Comparison of ENCODE assay signal across 8 cellular contexts in genomic region chr21:42974832-42975820, GRCh38. TPM values are rescaled to one million over a fixed set of nuclear protein-coding genes. Genes with fewer than 3 reads are reported as not detected.
DNase-seq lines count a peak whose midpoint lies in the region; ATAC-seq and TF ChIP-seq lines count a peak whose summit lies in the region.

No MANE protein-coding gene starts in this region.

- H3K27ac ChIP-seq in tibial artery, result peak overlapping the region; percentile 96 to 97

- peaks cover 0 to 20% (median 6%) of the 10 kb centered on the region in 4 donors for H3K4me1 ChIP-seq in tibial artery

- H3K4me3 ChIP-seq in Jurkat, Clone E6-1 (ENCODE audit: low read length), result peak overlapping the region; percentile 90
- H3K4me3 ChIP-seq in tibial artery, result peak overlapping the region; percentile 80 to 81

- H3K36me3 ChIP-seq in tibial artery, result no peaks in the 10 kb centered on the region

- peak; percentile 57 for TF ChIP-seq POLR2A in Raji (IDR thresholded peaks at IDR 0.05; ENCODE audit: insufficient read depth, low read depth, low read length)

- peak; percentile 73 for DNase-seq in ELF-1 (ENCODE audit: low read depth, low spot score)
- peak; percentile 60 for DNase-seq in Jurkat, Clone E6-1 (ENCODE audit: low read depth, low spot score)
- DNase-seq in activated naive CD4-positive, alpha-beta T cell treated with anti-CD3 and anti-CD28 coated beads, Interleukin-2, amount 50 U/mL, for 16 hours, result peak; percentile 77
- DNase-seq in glomerular visceral epithelial cell (ENCODE audit: extremely low spot score), result peak; percentile 79
- peak; percentile 28 for DNase-seq in omental fat pad (ENCODE audit: low spot score)
- peak; percentile 52 to 77 for DNase-seq in tibial artery

- H3K9me3 ChIP-seq in tibial artery, result no peaks in the 10 kb centered on the region

- ATAC-seq in GM21717 (IDR thresholded peaks at IDR 0.05; ENCODE audit: unreplicated experiment), result peak; percentile 15
- ATAC-seq in omental fat pad (ENCODE audit: low FRiP score), result peak; percentile 49

- intact Hi-C loops in tibial artery (cut with DNase I; ENCODE audit: low total_unique reads), result loop anchor here (10.0 kb wide), 2 partner anchors 50 to 80 kb away; partner anchors contain the start of genes ERVH48-1 and NDUFV3

- H3K27me3 ChIP-seq in tibial artery, result no peaks in the 10 kb centered on the region

- no peak for TF ChIP-seq CTCF in omental fat pad (IDR thresholded peaks at IDR 0.05)
- TF ChIP-seq CTCF in tibial artery (IDR thresholded peaks at IDR 0.05), result no peak

RNA-seq across cellular contexts. Expression of gene PKNOX1, which starts 0.8 kb away (rescaled TPM):
- polyA plus RNA-seq in Jurkat, Clone E6-1 (2012; ENCODE audit: insufficient read depth, insufficient read length), result 18.3 TPM
- 10 to 100 TPM in 3 of 4 donors, 1 to 10 TPM in 1; 9.2 to 27.7 (median 18.6) TPM for total RNA-seq in omental fat pad

RNA-seq across cellular contexts. Expression of gene ERVH48-1, which starts 49.7 kb away (rescaled TPM):
- polyA plus RNA-seq in Jurkat, Clone E6-1 (2012; ENCODE audit: insufficient read depth, insufficient read length), result 0.61 TPM
- not detected for total RNA-seq in omental fat pad

Comparison
In these comparisons a context has a peak if more than half of its experiments do, and no peak if none do; other contexts are left out.
1. Peak in every context shown above with its lines: DNase-seq, ATAC-seq, H3K4me3 ChIP-seq and H3K27ac ChIP-seq.
2. DNase-seq: peak in every context shown above with its lines; median percentile 79 in glomerular visceral epithelial cell; 77 in activated naive CD4-positive, alpha-beta T cell treated with anti-CD3 and anti-CD28 coated beads, Interleukin-2, amount 50 U/mL, for 16 hours; 73 in ELF-1; 64 in tibial artery; 60 in Jurkat, Clone E6-1; 28 in omental fat pad.